8 cellular contexts compared by ENCODE assay signal in the genomic region with DNA sequence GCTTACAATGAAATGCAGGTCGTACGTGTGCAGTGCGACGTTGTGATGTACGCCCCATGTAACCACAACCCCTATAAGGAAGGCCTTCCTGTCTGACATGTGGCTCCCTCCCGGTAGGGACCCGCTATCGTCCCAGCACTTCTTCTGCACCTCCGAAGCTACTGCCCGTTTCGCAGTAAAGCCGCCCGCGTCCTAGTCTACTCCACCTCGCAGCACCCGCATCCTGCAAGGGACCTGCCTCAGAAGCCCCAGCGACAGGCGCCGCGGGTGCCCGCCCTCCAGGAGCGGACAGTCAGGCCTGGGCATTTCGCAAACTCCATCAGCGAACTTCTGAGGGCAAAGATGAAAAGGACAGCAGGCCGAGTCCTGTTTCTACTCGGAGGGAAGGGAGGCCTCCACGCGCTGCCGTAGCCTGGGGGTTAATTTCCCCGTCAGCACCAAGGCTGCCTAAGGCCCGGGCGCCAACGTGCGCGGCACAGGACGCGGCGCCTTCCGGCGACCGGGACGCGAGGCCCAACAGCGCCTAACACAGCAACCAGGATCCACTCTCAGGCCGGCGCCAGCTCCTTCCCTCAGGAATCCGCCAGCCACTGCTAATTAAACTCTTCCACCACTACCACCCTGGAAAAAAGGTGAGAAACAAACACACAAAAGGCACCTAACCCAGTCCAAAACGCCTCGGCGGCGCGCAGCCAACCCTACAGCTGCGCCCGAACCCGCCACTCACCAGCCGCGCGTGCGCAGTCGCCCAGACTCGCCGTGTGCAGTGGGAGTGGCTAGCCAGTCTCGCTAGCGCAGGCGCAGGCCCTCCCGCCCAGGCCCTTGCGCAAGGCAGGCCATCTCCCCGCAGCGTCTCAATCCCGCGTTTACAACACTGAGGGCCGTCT. TPM values are rescaled to one million over a fixed set of nuclear protein-coding genes. Genes with fewer than 3 reads are reported as not detected.
DNase-seq lines count a peak whose midpoint lies in the region; TF ChIP-seq lines count a peak whose summit lies in the region.

TSS of gene EEF1AKMT1 (minus strand) at position 768 of the 887 bp plus-strand sequence. CDS start 16,363 bp downstream, outside the sequence.

- no peaks in the 10 kb centered on the region for H3K36me3 ChIP-seq in H7 (replicated peaks; ENCODE audit: control insufficient read depth, insufficient read depth, low read length)

- H3K27me3 Mint-ChIP-seq in nephron progenitor cell (ENCODE audit: low read depth, poor library complexity): no peaks in the 10 kb centered on the region
- H3K27me3 Mint-ChIP-seq in stimulated activated naive CD8-positive, alpha-beta T cell treated with anti-CD3 and anti-CD28 coated beads, Interleukin-15, Interleukin-2, amounts not matched to agents 100 ng/mL and 50 ng/mL, for 24 hours: no peaks in the 10 kb centered on the region

- H3K9me3 Mint-ChIP-seq in nephron progenitor cell: peaks cover 49% of the 10 kb centered on the region
- peaks cover 12% of the 10 kb centered on the region for H3K9me3 Mint-ChIP-seq in stimulated activated naive CD8-positive, alpha-beta T cell treated with anti-CD3 and anti-CD28 coated beads, Interleukin-15, Interleukin-2, amounts not matched to agents 100 ng/mL and 50 ng/mL, for 24 hours

- peak within 1 kb of the TSS; percentile 92 for H3K4me3 Mint-ChIP-seq in nephron progenitor cell
- peak within 1 kb of the TSS; percentile 94 for H3K4me3 Mint-ChIP-seq in stimulated activated naive CD8-positive, alpha-beta T cell treated with anti-CD3 and anti-CD28 coated beads, Interleukin-15, Interleukin-2, amounts not matched to agents 100 ng/mL and 50 ng/mL, for 24 hours

- no peak within 1 kb of the TSS for H3K27ac Mint-ChIP-seq in nephron progenitor cell
- peak within 1 kb of the TSS; percentile 99 for H3K27ac Mint-ChIP-seq in stimulated activated naive CD8-positive, alpha-beta T cell treated with anti-CD3 and anti-CD28 coated beads, Interleukin-15, Interleukin-2, amounts not matched to agents 100 ng/mL and 50 ng/mL, for 24 hours

- peak; percentile 94 for DNase-seq in ELR (ENCODE audit: low read depth)
- peak; percentile 94 for DNase-seq in H7
- DNase-seq in M059J (ENCODE audit: low read depth): peak; percentile 84
- peak; percentile 97 for DNase-seq in activated effector memory CD4-positive, alpha-beta T cell treated with anti-CD3 and anti-CD28 coated beads, Interleukin-2, amount 50 U/mL, for 16 hours
- DNase-seq in fibroblast of the conjunctiva (ENCODE audit: low read depth): peak; percentile 91
- DNase-seq in nephron progenitor cell: peak; percentile 96

- peaks cover 65% of the 10 kb centered on the region for H3K36me3 Mint-ChIP-seq in nephron progenitor cell (ENCODE audit: low read depth)
- H3K36me3 Mint-ChIP-seq in stimulated activated naive CD8-positive, alpha-beta T cell treated with anti-CD3 and anti-CD28 coated beads, Interleukin-15, Interleukin-2, amounts not matched to agents 100 ng/mL and 50 ng/mL, for 24 hours (ENCODE audit: low read depth): peaks cover 75% of the 10 kb centered on the region

- H3K4me3 ChIP-seq in H7 (ENCODE audit: insufficient read depth, low read depth, low read length): peak within 1 kb of the TSS; percentile 73

- TF ChIP-seq POLR2A in Raji (IDR thresholded peaks at IDR 0.05; ENCODE audit: insufficient read depth, low read depth, low read length): peak; percentile 68

- peaks cover 17% of the 10 kb centered on the region for H3K4me1 Mint-ChIP-seq in nephron progenitor cell
- peaks cover 60% of the 10 kb centered on the region for H3K4me1 Mint-ChIP-seq in stimulated activated naive CD8-positive, alpha-beta T cell treated with anti-CD3 and anti-CD28 coated beads, Interleukin-15, Interleukin-2, amounts not matched to agents 100 ng/mL and 50 ng/mL, for 24 hours (ENCODE audit: low read depth)

- TF ChIP-seq CTCF in nephron progenitor cell (IDR thresholded peaks at IDR 0.05): no peak

- H3K27me3 ChIP-seq in H7 (ENCODE audit: control insufficient read depth, insufficient read depth, low read length): no peaks in the 10 kb centered on the region

RNA-seq across cellular contexts. Expression of gene EEF1AKMT1, which starts in this region (rescaled TPM):
- 0.96 and 2.6 TPM in 2 replicates for total RNA-seq in H7 (2014; rRNA removed; shearing (Covaris generic))
- 4.3 and 7.7 TPM in 2 replicates for total RNA-seq in M059J (2014; rRNA removed; shearing (Covaris generic))

Comparison
In these comparisons a context has a peak if more than half of its experiments do, and no peak if none do; other contexts are left out.
1. Peak in every context shown above with its lines: DNase-seq and H3K4me3 ChIP-seq.